ENCODE assay signal across 16 cellular contexts in genomic region chr1:39940253-39940652, GRCh38. TPM values are rescaled to one million over a fixed set of nuclear protein-coding genes. Genes with fewer than 3 reads are reported as not detected.
DNase-seq lines count a peak whose midpoint lies in the region; ATAC-seq and TF ChIP-seq lines count a peak whose summit lies in the region.
"Had no signal": no experiment of that assay in that cellular context is flagged by ENCODE, and none has a peak within 500 bp of the region (broad histone marks: within the 10 kb centered on the region; RNA-seq: fewer than 3 reads in every experiment).

No MANE protein-coding gene starts in this region.

- peak overlapping the region; percentile 41 for H3K27ac ChIP-seq in lower lobe of right lung
- H3K27ac ChIP-seq: sigmoid colon had no signal

- TF ChIP-seq POLR2A in NB4 (IDR thresholded peaks at IDR 0.05; ENCODE audit: extremely low read depth, insufficient read length): peak; percentile 49

- H3K9me3 ChIP-seq in lower lobe of right lung: no peaks in the 10 kb centered on the region
- H3K9me3 ChIP-seq: sigmoid colon had no signal

- TF ChIP-seq CTCF in NB4 (IDR thresholded peaks at IDR 0.05; ENCODE audit: low read depth, low read length): no peak
- TF ChIP-seq CTCF in lower lobe of right lung (IDR thresholded peaks at IDR 0.05): no peak

- no peaks in the 10 kb centered on the region for H3K36me3 ChIP-seq in lower lobe of right lung
- H3K36me3 ChIP-seq: sigmoid colon had no signal

- H3K27me3 ChIP-seq in lower lobe of right lung (ENCODE audit: low read depth): no peaks in the 10 kb centered on the region
- H3K27me3 ChIP-seq: sigmoid colon had no signal

- H3K4me1 ChIP-seq in lower lobe of right lung: peaks cover 37% of the 10 kb centered on the region
- H3K4me1 ChIP-seq: sigmoid colon had no signal

- H3K4me3 ChIP-seq in NB4 (ENCODE audit: low read depth, low read length) (peak overlapping the region; percentile 14), lower lobe of right lung (no peak overlapping the region)
- H3K4me3 ChIP-seq: sigmoid colon had no signal

- intact Hi-C loops in lower lobe of right lung (cut with DNase I): no loop called here

- peak; percentile 94 for DNase-seq in NB4 (ENCODE audit: low read depth)
- peak; percentile 27 for DNase-seq in UCSD-AML1 (lab: John Stamatoyannopoulos, UW; ENCODE audit: unreplicated experiment)
- DNase-seq in lower lobe of right lung: peak; percentile 62
- peak; percentile 60 for DNase-seq in ureter (ENCODE audit: low spot score)
- no peak for DNase-seq in mesenteric fat pad (ENCODE audit: low spot score)
- DNase-seq in NCI-H526 (lab: John Stamatoyannopoulos, UW): no peak
- DNase-seq: activated CD4-positive, alpha-beta T cell treated with anti-CD3 and anti-CD28 coated beads, Interleukin-2, amount 50 U/mL, for 48 hours; activated naive CD4-positive, alpha-beta T cell treated with anti-CD3 and anti-CD28 coated beads, Interleukin-2, amount 10 ng/mL, durations not matched to agents 7 days and 5 days; activated T-cell treated with anti-CD3 and anti-CD28 coated beads, Interleukin-2, amount 50 U/mL, for 24 hours; effector CD8-positive, alpha-beta T cell; NCI-H1930; NCI-H446; NK-92 treated with Interleukin-12 subunit alpha and Interleukin-12 subunit beta, amount 100 ng/mL, for 24 hours; sigmoid colon; stimulated activated naive B cell treated with anti-CD40 and anti-IgM and Interleukin-4, amounts not matched to agents 10 μg/mL and 1 μg/mL and 100 μg/mL, for 72 hours had no signal

- peak in 1 of 2 donors; percentile 37 for ATAC-seq in lower lobe of right lung
- no peak for ATAC-seq in HG03571 (IDR thresholded peaks at IDR 0.05; ENCODE audit: unreplicated experiment)
- ATAC-seq: stimulated activated naive B cell treated with anti-CD40 and anti-IgM and Interleukin-4, amounts not matched to agents 10 μg/mL and 1 μg/mL and 100 μg/mL, for 72 hours had no signal

RNA-seq across cellular contexts. Expression of gene MFSD2A, which starts 14.7 kb away (rescaled TPM):
- total RNA-seq in lower lobe of right lung (110 TPM), ureter (28.5 TPM), mesenteric fat pad (8.0 TPM)

RNA-seq across cellular contexts. Expression of gene MYCL, which starts 38.5 kb away (rescaled TPM):
- total RNA-seq in lower lobe of right lung (3.9 TPM), ureter (84.3 TPM), mesenteric fat pad (0.32 TPM)

RNA-seq across cellular contexts. Expression of gene TRIT1, which starts 56.9 kb away (rescaled TPM):
- 12.3 TPM for total RNA-seq in lower lobe of right lung
- 54.0 TPM for total RNA-seq in ureter
- 12.1 TPM for total RNA-seq in mesenteric fat pad

Comparison
In these comparisons a context has a peak if more than half of its experiments do, and no peak if none do; other contexts are left out.
1. DNase-seq: peak in NB4 (single experiment), UCSD-AML1 (single experiment), lower lobe of right lung (single experiment) and ureter (single experiment); none in mesenteric fat pad (single experiment) and NCI-H526 (0 of 2).
2. RNA of gene MYCL, which starts 38.5 kb away (total RNA-seq): 84.3 TPM in ureter (single experiment); 3.9 TPM in lower lobe of right lung (single experiment) and 0.32 TPM in mesenteric fat pad (single experiment); every median in the first group is over 10 times any median in the second.